In genomic region chr16:19861069-19861468, GRCh38 we compare ENCODE assay signal across 1 cellular context.
TF ChIP-seq lines count a peak whose summit lies in the region.

No MANE protein-coding gene starts in this region.

TF ChIP-seq in H1, 55 proteins besides CTCF, POLR2A, EP300 and RAD21:
- TF ChIP-seq ATF2 (IDR thresholded peaks at IDR 0.05; ENCODE audit: low read length) (peak; percentile 72; the same call in 1 of the 2 replicates), YY1 (IDR thresholded peaks at IDR 0.05; ENCODE audit: low read depth, low read length) (peak; percentile 87), NANOG (IDR thresholded peaks at IDR 0.05; ENCODE audit: insufficient read depth, low read depth, low read length, poor library complexity, severe bottlenecking) (no peak), E2F6 (IDR thresholded peaks at IDR 0.05) (no peak)
